1 cellular context compared by ENCODE assay signal in the genomic region with DNA sequence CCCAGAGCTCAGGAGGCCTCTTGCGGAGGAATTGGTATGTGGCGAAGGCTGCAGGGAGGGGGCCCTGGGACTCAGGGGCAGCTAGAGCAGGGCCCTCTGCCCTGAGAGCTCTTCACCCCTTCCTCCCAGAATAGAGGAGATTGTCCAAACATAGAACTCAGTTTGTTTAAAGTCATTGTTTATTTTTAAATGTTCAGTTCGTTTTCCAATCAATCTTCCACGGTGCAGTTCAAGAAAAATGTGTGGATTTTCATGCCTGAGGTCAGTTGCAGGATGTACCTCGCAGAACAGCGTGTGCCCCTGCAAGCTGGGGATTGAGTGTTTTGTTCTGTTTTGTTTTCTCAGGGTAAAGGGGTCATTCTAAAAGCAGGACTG.
TF ChIP-seq lines count a peak whose summit lies in the region.

No MANE protein-coding gene starts in this region.

TF ChIP-seq in IMR-90, 13 proteins besides CTCF, POLR2A, EP300 and RAD21:
- no peak for TF ChIP-seq ELK1 (IDR thresholded peaks at IDR 0.05; ENCODE audit: borderline replicate concordance, low read depth, low read length)
- TF ChIP-seq NFE2L2 (IDR thresholded peaks at IDR 0.05; ENCODE audit: low read depth, low read length): no peak
- no peak for TF ChIP-seq BHLHE40 (IDR thresholded peaks at IDR 0.05; ENCODE audit: low read depth, low read length)
- TF ChIP-seq CHD1 (IDR thresholded peaks at IDR 0.05; ENCODE audit: low read depth, low read length): no peak
- no peak for TF ChIP-seq MAZ (IDR thresholded peaks at IDR 0.05; ENCODE audit: borderline replicate concordance, low read depth, low read length)
- no peak for TF ChIP-seq CEBPB (IDR thresholded peaks at IDR 0.05; ENCODE audit: low read depth, low read length)
- TF ChIP-seq, protein P1, sequence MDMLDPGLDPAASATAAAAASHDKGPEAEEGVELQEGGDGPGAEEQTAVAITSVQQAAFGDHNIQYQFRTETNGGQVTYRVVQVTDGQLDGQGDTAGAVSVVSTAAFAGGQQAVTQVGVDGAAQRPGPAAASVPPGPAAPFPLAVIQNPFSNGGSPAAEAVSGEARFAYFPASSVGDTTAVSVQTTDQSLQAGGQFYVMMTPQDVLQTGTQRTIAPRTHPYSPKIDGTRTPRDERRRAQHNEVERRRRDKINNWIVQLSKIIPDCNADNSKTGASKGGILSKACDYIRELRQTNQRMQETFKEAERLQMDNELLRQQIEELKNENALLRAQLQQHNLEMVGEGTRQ (IDR thresholded peaks at IDR 0.05; ENCODE audit: low read depth, low read length): no peak
- no peak for TF ChIP-seq RFX5 (IDR thresholded peaks at IDR 0.05; ENCODE audit: low read depth, low read length)
- no peak for TF ChIP-seq RCOR1 (IDR thresholded peaks at IDR 0.05; ENCODE audit: insufficient replicate concordance, low read length)
- TF ChIP-seq MAFK (IDR thresholded peaks at IDR 0.05; ENCODE audit: low read depth, low read length): no peak
- TF ChIP-seq FOS (IDR thresholded peaks at IDR 0.05; ENCODE audit: low read depth, low read length): no peak
- TF ChIP-seq SMC3 (IDR thresholded peaks at IDR 0.05; ENCODE audit: low read depth, low read length): no peak
- TF ChIP-seq MXI1 (IDR thresholded peaks at IDR 0.05; ENCODE audit: borderline replicate concordance, low read depth, low read length): no peak
TF ChIP-seq in IMR-90: peak in this region for 0.
